ENCODE assay signal across 16 cellular contexts in genomic region chr7:128194533-128195282, GRCh38. TPM values are rescaled to one million over a fixed set of nuclear protein-coding genes. Genes with fewer than 3 reads are reported as not detected.
"Had no signal": no experiment of that assay in that cellular context is flagged by ENCODE, and none has a peak within 500 bp of the region (broad histone marks: within the 10 kb centered on the region; RNA-seq: fewer than 3 reads in every experiment).

No MANE protein-coding gene starts in this region.

- H3K4me1 ChIP-seq: adrenal gland, tibial artery had no signal

- H3K27me3 ChIP-seq: adrenal gland, ovary had no signal

- H3K4me1 Mint-ChIP-seq: neural crest cell, T-helper 17 cell had no signal

- H3K9me3 ChIP-seq: ovary had no signal

- H3K27ac ChIP-seq: adrenal gland, coronary artery, epithelial cell of prostate, ovary, tibial artery had no signal

- H3K4me3 ChIP-seq: adrenal gland, coronary artery, ovary, tibial artery had no signal

- H3K27ac Mint-ChIP-seq: T-helper 17 cell had no signal

- H3K36me3 ChIP-seq: adrenal gland, ovary, tibial artery had no signal

- DNase-seq: activated naive CD4-positive, alpha-beta T cell treated with Interleukin-2 at 50 U/mL for 16 hours; activated T-cell treated with anti-CD3 and anti-CD28 coated beads, Interleukin-2, amount 50 U/mL, for 4 hours; adrenal gland; caudate nucleus; effector CD4-positive, alpha-beta T cell; left ventricle myocardium superior; mesenchymal stem cell; ovary; stimulated activated CD4-positive, alpha-beta T cell treated with anti-CD3 and anti-CD28 coated beads, Interleukin-15, amount 100 ng/mL, for 24 hours; T-helper 17 cell; tibial artery had no signal

- ATAC-seq: left ventricle myocardium superior, T-helper 17 cell had no signal

- H3K4me3 Mint-ChIP-seq: activated T-cell treated with anti-CD3 and anti-CD28 coated beads, Interleukin-2, amount 50 U/mL, for 4 hours; neural crest cell; T-helper 17 cell had no signal

RNA-seq across cellular contexts. Expression of gene LEP, which starts 46.4 kb away (rescaled TPM):
- total RNA-seq: activated CD8-positive, alpha-beta memory T cell treated with anti-CD3 and anti-CD28 coated beads for 36 hours; activated T-cell treated with anti-CD3 and anti-CD28 coated beads, Interleukin-2, amount 50 U/mL, for 4 hours; kidney epithelial cell; neural crest cell; T-helper 17 cell had no signal
